ENCODE assay signal across 12 cellular contexts in the genomic region with DNA sequence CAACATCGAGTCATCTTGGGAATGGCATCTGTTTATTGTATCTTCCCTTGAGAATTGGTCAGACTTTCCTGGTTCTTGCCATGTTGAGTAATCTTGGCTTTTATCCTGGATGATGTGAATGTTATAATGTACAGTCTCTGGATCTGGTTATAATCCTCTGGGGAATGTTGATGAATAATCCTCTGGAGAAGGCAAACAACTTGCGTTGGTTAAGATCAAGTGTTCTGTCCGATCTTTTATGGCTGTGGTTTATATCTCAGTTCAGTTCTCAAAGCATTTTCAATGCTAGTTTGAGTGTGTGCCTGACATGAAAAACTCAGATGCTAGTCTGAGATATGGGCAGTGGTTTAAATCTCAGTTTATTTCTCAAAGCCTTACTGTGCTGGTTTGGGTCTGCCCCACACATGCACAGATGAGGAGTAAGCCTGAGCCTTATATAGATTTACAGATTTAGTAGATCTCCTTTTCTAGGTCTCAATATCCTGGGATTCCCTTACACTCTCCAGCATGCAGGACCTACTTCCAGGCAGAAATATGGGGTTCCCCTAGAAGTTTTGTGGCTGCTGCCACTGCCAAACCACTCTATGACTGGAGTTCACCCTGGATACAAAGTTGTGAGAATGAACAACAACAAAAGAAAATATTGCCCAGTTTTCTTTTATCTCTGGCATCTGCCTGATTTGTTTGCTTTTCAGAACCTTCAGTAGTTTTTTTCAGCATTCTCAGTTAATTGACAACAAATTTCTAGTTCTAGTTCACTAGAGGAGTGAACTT.
DNase-seq lines count a peak whose midpoint lies in the region; ATAC-seq and TF ChIP-seq lines count a peak whose summit lies in the region.
"Had no signal": no experiment of that assay in that cellular context is flagged by ENCODE, and none has a peak within 500 bp of the region (broad histone marks: within the 10 kb centered on the region; RNA-seq: fewer than 3 reads in every experiment).

No MANE protein-coding gene starts in this region.

- CTCF ChIA-PET in AG04449 (lab: Yijun Ruan, JAX) = no interaction called here

- H3K27ac Mint-ChIP-seq in chondrocyte (ENCODE audit: unreplicated experiment) = no peak overlapping the region
- H3K27ac Mint-ChIP-seq: CD4-positive, alpha-beta T cell; memory B cell had no signal

- H3K36me3 Mint-ChIP-seq in chondrocyte (ENCODE audit: low read depth) = no peaks in the 10 kb centered on the region
- H3K36me3 Mint-ChIP-seq: memory B cell had no signal

- no peak for TF ChIP-seq CTCF in AG04449 (IDR thresholded peaks at IDR 0.05; ENCODE audit: insufficient read depth, low read length, missing control alignments)
- TF ChIP-seq CTCF in choroid plexus epithelial cell (conservative IDR thresholded peaks at IDR 0.05; ENCODE audit: low read depth, low read length) = no peak
- no peak for TF ChIP-seq CTCF in chondrocyte (IDR thresholded peaks at IDR 0.05)

- peaks cover 10% of the 10 kb centered on the region for H3K4me1 Mint-ChIP-seq in chondrocyte (ENCODE audit: low read depth)
- H3K4me1 Mint-ChIP-seq: memory B cell had no signal

- H3K27me3 ChIP-seq in muscle layer of duodenum (ENCODE audit: low read depth, low read length) = no peaks in the 10 kb centered on the region

- peaks cover 0 to 24% of the 10 kb centered on the region in 2 donors for H3K4me1 ChIP-seq in muscle layer of duodenum (ENCODE audit: control insufficient read depth in 1 of 2, insufficient read depth in 2 of 2, low read length in 2 of 2)

- ATAC-seq in HG03135 (IDR thresholded peaks at IDR 0.05; ENCODE audit: unreplicated experiment) (no peak), GM18858 (IDR thresholded peaks at IDR 0.05; ENCODE audit: unreplicated experiment) (no peak)

- H3K27me3 Mint-ChIP-seq in chondrocyte (ENCODE audit: low read depth) = peaks cover 29% of the 10 kb centered on the region
- H3K27me3 Mint-ChIP-seq: CD4-positive, alpha-beta T cell; memory B cell had no signal

- H3K9me3 Mint-ChIP-seq in chondrocyte (ENCODE audit: low read depth) = no peaks in the 10 kb centered on the region
- H3K9me3 Mint-ChIP-seq: CD4-positive, alpha-beta T cell; memory B cell had no signal

- H3K4me3 ChIP-seq in AG04449 (ENCODE audit: low read depth, low read length) (no peak overlapping the region), choroid plexus epithelial cell (ENCODE audit: low read depth, low read length) (no peak overlapping the region), muscle layer of duodenum (ENCODE audit: low read depth in 1 of 2, low read length in 2 of 2) (no peak overlapping the region)

- peak overlapping the region; percentile 17 for H3K27ac ChIP-seq in muscle layer of duodenum (ENCODE audit: low read length)

- H3K9me3 ChIP-seq in muscle layer of duodenum (ENCODE audit: control insufficient read depth in 1 of 2, low read length in 2 of 2) = no peaks in the 10 kb centered on the region

- no peak overlapping the region for H3K4me3 Mint-ChIP-seq in chondrocyte (ENCODE audit: unreplicated experiment)
- H3K4me3 Mint-ChIP-seq: CD4-positive, alpha-beta T cell; memory B cell had no signal

- POLR2A ChIA-PET in AG04449 (lab: Yijun Ruan, JAX) = no interaction called here

- H3K36me3 ChIP-seq in muscle layer of duodenum (ENCODE audit: control insufficient read depth in 1 of 2, insufficient read depth in 2 of 2, low read length in 2 of 2) = no peaks in the 10 kb centered on the region

- DNase-seq in AG04449 (ENCODE audit: low read depth, low spot score) (peak; percentile 99), M059J (ENCODE audit: low read depth) (peak; percentile 88), choroid plexus epithelial cell (ENCODE audit: low read depth) (peak; percentile 84), chondrocyte (ENCODE audit: low spot score) (no peak), HK-2 (ENCODE audit: unreplicated experiment) (no peak)
- DNase-seq: activated CD4-positive, CD25-positive, alpha-beta regulatory T cell treated with anti-CD3 and anti-CD28 coated beads, Interleukin-2, amount 50 U/mL, for 72 hours; CD4-positive, alpha-beta T cell; cerebellar nuclear complex had no signal

Comparison
In these comparisons a context has a peak if more than half of its experiments do, and no peak if none do; other contexts are left out.
1. DNase-seq: peak in AG04449 (single experiment), M059J (single experiment) and choroid plexus epithelial cell (single experiment); none in chondrocyte (single experiment) and HK-2 (single experiment).